1 cellular context compared by ENCODE assay signal in the genomic region with DNA sequence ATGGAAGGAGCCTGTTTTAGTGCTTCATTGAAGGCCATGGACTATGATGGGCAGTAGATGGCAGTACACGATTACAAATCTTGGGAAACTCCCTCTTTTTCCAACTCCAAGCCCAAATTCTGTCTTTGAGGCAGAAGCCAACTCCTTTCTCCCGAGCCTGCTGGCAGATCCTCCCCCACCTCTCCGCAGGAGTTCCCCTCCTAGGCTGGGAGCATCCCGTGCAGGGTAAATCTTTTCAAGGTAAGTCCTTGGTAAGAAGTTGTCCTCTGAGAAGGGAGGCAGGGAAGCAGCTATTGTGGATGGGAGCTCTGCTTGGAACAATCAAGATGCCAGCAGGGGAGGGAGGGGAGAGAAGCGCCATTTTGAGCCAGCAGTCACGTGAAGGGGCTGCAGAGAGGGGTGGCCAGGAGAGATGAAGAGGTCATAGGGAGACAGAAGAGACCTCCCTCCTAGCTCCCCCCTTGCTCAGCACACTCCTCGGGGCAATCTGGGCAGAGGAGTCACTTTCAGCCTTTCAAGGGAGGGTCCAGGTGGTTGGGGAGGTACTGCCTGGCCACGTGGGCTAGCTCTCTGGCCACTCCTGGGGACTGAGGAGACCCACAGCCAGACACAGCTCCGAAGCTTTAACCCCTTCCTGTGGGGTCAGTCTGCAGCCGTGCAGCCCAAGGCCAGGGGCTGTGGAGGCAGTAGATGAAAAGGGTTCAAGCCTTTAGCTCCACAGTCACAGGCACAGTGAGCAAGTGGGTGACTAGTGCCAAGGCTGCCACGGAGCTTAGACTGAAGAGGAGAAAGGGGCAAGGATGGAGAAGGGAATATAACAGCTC.
TF ChIP-seq lines count a peak whose summit lies in the region.

No MANE protein-coding gene starts in this region.

TF ChIP-seq in HCT116, 20 proteins besides CTCF, POLR2A, EP300 and RAD21 (continued from another document):
- TF ChIP-seq, protein P1, sequence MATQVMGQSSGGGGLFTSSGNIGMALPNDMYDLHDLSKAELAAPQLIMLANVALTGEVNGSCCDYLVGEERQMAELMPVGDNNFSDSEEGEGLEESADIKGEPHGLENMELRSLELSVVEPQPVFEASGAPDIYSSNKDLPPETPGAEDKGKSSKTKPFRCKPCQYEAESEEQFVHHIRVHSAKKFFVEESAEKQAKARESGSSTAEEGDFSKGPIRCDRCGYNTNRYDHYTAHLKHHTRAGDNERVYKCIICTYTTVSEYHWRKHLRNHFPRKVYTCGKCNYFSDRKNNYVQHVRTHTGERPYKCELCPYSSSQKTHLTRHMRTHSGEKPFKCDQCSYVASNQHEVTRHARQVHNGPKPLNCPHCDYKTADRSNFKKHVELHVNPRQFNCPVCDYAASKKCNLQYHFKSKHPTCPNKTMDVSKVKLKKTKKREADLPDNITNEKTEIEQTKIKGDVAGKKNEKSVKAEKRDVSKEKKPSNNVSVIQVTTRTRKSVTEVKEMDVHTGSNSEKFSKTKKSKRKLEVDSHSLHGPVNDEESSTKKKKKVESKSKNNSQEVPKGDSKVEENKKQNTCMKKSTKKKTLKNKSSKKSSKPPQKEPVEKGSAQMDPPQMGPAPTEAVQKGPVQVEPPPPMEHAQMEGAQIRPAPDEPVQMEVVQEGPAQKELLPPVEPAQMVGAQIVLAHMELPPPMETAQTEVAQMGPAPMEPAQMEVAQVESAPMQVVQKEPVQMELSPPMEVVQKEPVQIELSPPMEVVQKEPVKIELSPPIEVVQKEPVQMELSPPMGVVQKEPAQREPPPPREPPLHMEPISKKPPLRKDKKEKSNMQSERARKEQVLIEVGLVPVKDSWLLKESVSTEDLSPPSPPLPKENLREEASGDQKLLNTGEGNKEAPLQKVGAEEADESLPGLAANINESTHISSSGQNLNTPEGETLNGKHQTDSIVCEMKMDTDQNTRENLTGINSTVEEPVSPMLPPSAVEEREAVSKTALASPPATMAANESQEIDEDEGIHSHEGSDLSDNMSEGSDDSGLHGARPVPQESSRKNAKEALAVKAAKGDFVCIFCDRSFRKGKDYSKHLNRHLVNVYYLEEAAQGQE (IDR thresholded peaks at IDR 0.05; ENCODE audit: low read depth): no peak
- TF ChIP-seq TCF7L2 (IDR thresholded peaks at IDR 0.05; ENCODE audit: borderline replicate concordance, extremely low read depth, insufficient read depth, insufficient read length) (no peak), EZH2phosphoT487 (IDR thresholded peaks at IDR 0.05; ENCODE audit: borderline replicate concordance) (no peak), JUND (IDR thresholded peaks at IDR 0.05) (no peak; the same call in 1 of the 2 replicates), EZH2 (IDR thresholded peaks at IDR 0.05) (no peak)
- TF ChIP-seq, protein P2, sequence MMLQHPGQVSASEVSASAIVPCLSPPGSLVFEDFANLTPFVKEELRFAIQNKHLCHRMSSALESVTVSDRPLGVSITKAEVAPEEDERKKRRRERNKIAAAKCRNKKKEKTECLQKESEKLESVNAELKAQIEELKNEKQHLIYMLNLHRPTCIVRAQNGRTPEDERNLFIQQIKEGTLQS (IDR thresholded peaks at IDR 0.05): no peak
